9 cellular contexts compared by ENCODE assay signal in the genomic region with DNA sequence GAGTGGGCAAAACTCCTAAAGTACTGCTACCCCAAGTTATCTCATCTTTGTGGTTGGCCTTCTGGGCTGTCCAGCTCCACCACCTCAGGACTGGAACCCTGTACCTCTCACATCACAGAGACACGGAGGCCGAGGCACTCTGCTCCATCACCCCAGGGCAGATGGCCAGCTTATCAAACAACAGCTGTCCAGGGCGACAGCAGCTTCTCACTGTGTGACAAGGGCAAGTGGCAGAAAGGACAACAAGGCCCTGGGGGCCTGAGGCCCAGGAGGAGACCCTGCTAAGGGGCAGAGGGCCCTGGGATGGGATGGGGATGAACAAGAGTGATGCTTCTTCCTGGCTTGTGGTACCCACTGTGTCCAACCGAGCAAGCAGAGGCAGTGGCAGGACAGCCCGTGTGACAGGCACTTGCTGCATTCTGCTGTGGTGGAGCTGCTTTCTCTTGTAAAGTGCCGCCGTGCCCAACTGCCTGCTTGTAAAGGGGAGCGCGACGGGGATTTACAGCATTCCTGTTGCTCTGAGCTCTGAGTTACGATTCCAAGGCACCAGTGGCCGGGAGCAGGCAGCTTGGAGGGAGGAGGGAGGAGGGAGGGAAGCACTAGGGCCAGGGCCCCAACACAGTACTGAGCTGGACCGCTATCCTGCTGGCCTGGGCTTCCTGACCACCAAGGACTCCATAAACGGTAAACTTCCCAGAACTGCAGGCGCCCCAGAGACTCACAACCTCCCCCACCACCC.
DNase-seq lines count a peak whose midpoint lies in the region; ATAC-seq and TF ChIP-seq lines count a peak whose summit lies in the region.
"Had no signal": no experiment of that assay in that cellular context is flagged by ENCODE, and none has a peak within 500 bp of the region (broad histone marks: within the 10 kb centered on the region; RNA-seq: fewer than 3 reads in every experiment).

No MANE protein-coding gene starts in this region.

- intact Hi-C loops in Right ventricle myocardium inferior (cut with DNase I), result loop anchor here (1.0 to 5.0 kb wide), 2 partner anchors 17 to 59 kb away; no protein-coding TSS in a partner anchor
- intact Hi-C loops in cardiac septum (cut with DNase I), result no loop called here
- intact Hi-C loops in aorta (cut with DNase I), result no loop called here

- ATAC-seq in Right ventricle myocardium inferior (peak; percentile 8), aorta (ENCODE audit: low FRiP score) (peak; percentile 40)

- H3K4me3 ChIP-seq in muscle layer of colon (ENCODE audit: low read depth in 1 of 2, low read length in 2 of 2) (peak overlapping the region; percentile 6 to 42), aorta (ENCODE audit: low read length in 2 of 2) (no peak overlapping the region)

- 18 to 28% methylated on average over 14 to 15 of the region's 15 CpGs for whole genome bisulfite sequencing in aorta, 2 donors

- no peaks in the 10 kb centered on the region for H3K9me3 ChIP-seq in muscle layer of colon (ENCODE audit: low read length)
- no peaks in the 10 kb centered on the region for H3K9me3 ChIP-seq in aorta (ENCODE audit: control insufficient read depth, low read length)

- peaks cover 48% of the 10 kb centered on the region for H3K4me1 ChIP-seq in muscle layer of colon (ENCODE audit: insufficient read depth, low read length)
- H3K4me1 ChIP-seq in aorta (ENCODE audit: control insufficient read depth in 1 of 2, insufficient read depth in 2 of 2, low read length in 2 of 2), result peaks cover 0 to 5% of the 10 kb centered on the region in 2 donors

- H3K27me3 ChIP-seq in muscle layer of colon (ENCODE audit: control insufficient read depth in 1 of 2, insufficient read depth in 2 of 2, low read length in 2 of 2) (no peaks in the 10 kb centered on the region), aorta (ENCODE audit: control insufficient read depth in 1 of 2, insufficient read depth in 2 of 2, low read length in 1 of 2) (no peaks in the 10 kb centered on the region)

- DNase-seq in Right ventricle myocardium inferior (ENCODE audit: missing footprints), result no peak
- no peak for DNase-seq in cardiac septum (ENCODE audit: low spot score)
- peak; percentile 78 to 88 for DNase-seq in erythroblast (lab: John Stamatoyannopoulos, UW)
- peak; percentile 52 to 75 for DNase-seq in aorta
- DNase-seq in NCI-H2227 (lab: John Stamatoyannopoulos, UW; ENCODE audit: unreplicated experiment), result no peak
- DNase-seq in NCI-H2107 (lab: John Stamatoyannopoulos, UW), result no peak
- DNase-seq in 8988T, result no peak
- DNase-seq: ACHN had no signal

- no peaks in the 10 kb centered on the region for H3K36me3 ChIP-seq in muscle layer of colon (ENCODE audit: insufficient read depth, low read length)
- no peaks in the 10 kb centered on the region for H3K36me3 ChIP-seq in aorta (ENCODE audit: control insufficient read depth in 1 of 2, insufficient read depth in 2 of 2, low read length in 1 of 2)

- H3K27ac ChIP-seq in muscle layer of colon (ENCODE audit: low read depth, low read length) (peak overlapping the region; percentile 61), aorta (ENCODE audit: low read depth in 1 of 2, low read length in 2 of 2) (no peak overlapping the region)

- peak overlapping the region; percentile 37 for H3K9ac ChIP-seq in muscle layer of colon (ENCODE audit: low read length)

- TF ChIP-seq POLR2A in erythroblast (IDR thresholded peaks at IDR 0.05; ENCODE audit: low read length), result no peak

Comparison
In these comparisons a context has a peak if more than half of its experiments do, and no peak if none do; other contexts are left out.
1. DNase-seq: peak in erythroblast (2 of 2) and aorta (2 of 2); none in Right ventricle myocardium inferior (single experiment), cardiac septum (single experiment), NCI-H2227 (single experiment), NCI-H2107 (single experiment) and 8988T (single experiment).
2. H3K4me3 ChIP-seq: peak in muscle layer of colon (2 of 2); none in aorta (0 of 2).